8 cellular contexts compared by ENCODE assay signal in genomic region chr6:49462599-49462926, GRCh38. TPM values are rescaled to one million over a fixed set of nuclear protein-coding genes. Genes with fewer than 3 reads are reported as not detected.
DNase-seq lines count a peak whose midpoint lies in the region; ATAC-seq and TF ChIP-seq lines count a peak whose summit lies in the region.

No MANE protein-coding gene starts in this region.

- peaks cover 0 to 53% (median 13%) of the 10 kb centered on the region in 3 donors for H3K4me1 ChIP-seq in esophagus squamous epithelium
- peaks cover 5% of the 10 kb centered on the region for H3K4me1 ChIP-seq in parathyroid adenoma

- H3K4me3 ChIP-seq in esophagus squamous epithelium (peak overlapping the region; percentile 69 to 91 (median 80)), parathyroid adenoma (ENCODE audit: low read depth, low read length) (peak overlapping the region; percentile 67)

- intact Hi-C loops in esophagus squamous epithelium (cut with DNase I), result no loop called here

- H3K79me2 ChIP-seq in parathyroid adenoma, result peaks cover 8% of the 10 kb centered on the region

- TF ChIP-seq CTCF in RWPE1 (conservative IDR thresholded peaks at IDR 0.05; ENCODE audit: low read depth) (no peak), esophagus squamous epithelium (IDR thresholded peaks at IDR 0.05) (no peak), parathyroid adenoma (IDR thresholded peaks at IDR 0.05) (no peak)

- H2AFZ ChIP-seq in parathyroid adenoma, result peak overlapping the region; percentile 82

- no peak for TF ChIP-seq POLR2A in esophagus squamous epithelium (IDR thresholded peaks at IDR 0.05)

- peak overlapping the region; percentile 74 for H3K27ac ChIP-seq in RWPE1
- H3K27ac ChIP-seq in esophagus squamous epithelium, result peak overlapping the region; percentile 93 to 98 (median 94)
- H3K27ac ChIP-seq in parathyroid adenoma, result peak overlapping the region; percentile 71

- no peaks in the 10 kb centered on the region for H3K27me3 ChIP-seq in esophagus squamous epithelium
- H3K27me3 ChIP-seq in parathyroid adenoma (ENCODE audit: control insufficient read depth, insufficient read depth, low read length), result no peaks in the 10 kb centered on the region

- no peaks in the 10 kb centered on the region for H3K9me3 ChIP-seq in esophagus squamous epithelium
- H3K9me3 ChIP-seq in parathyroid adenoma (ENCODE audit: control insufficient read depth, low read length), result no peaks in the 10 kb centered on the region

- H3K36me3 ChIP-seq in esophagus squamous epithelium (peaks cover 0 to 13% (median 0%) of the 10 kb centered on the region in 3 donors), parathyroid adenoma (ENCODE audit: control insufficient read depth, insufficient read depth, low read length) (no peaks in the 10 kb centered on the region)

- peak overlapping the region; percentile 65 for H3K9ac ChIP-seq in parathyroid adenoma

- H3K4me2 ChIP-seq in parathyroid adenoma (ENCODE audit: low read length), result peak overlapping the region; percentile 90

- peak; percentile 4 for ATAC-seq in GM18861 (IDR thresholded peaks at IDR 0.05; ENCODE audit: unreplicated experiment)
- ATAC-seq in HG02610 (IDR thresholded peaks at IDR 0.05; ENCODE audit: unreplicated experiment), result peak; percentile 3

- CTCF ChIA-PET in RWPE1 (lab: Yijun Ruan, JAX), result no interaction called here

- 1 to 2% methylated on average over 7 of the region's 7 CpGs for WGBS in esophagus squamous epithelium, 2 donors

- POLR2A ChIA-PET in RWPE1 (lab: Yijun Ruan, JAX; ENCODE audit: low non-redundant PET), result no interaction called here

- DNase-seq in RWPE1 (ENCODE audit: low spot score), result no peak
- DNase-seq in esophagus squamous epithelium (lab: John Stamatoyannopoulos, UW), result no peak
- DNase-seq in NAMALWA (ENCODE audit: low spot score), result no peak
- DNase-seq in NCI-H774 (lab: John Stamatoyannopoulos, UW), result no peak
- no peak for DNase-seq in OCI-M2 (lab: John Stamatoyannopoulos, UW; ENCODE audit: unreplicated experiment)

RNA-seq across cellular contexts. Expression of gene MMUT, which starts 0.5 kb away (rescaled TPM):
- 10 to 100 TPM in 3 of 4 donors, 1 to 10 TPM in 1; 8.5 to 16.8 (median 15.2) TPM for total RNA-seq in esophagus squamous epithelium

RNA-seq across cellular contexts. Expression of gene CENPQ, which starts 0.6 kb away (rescaled TPM):
- total RNA-seq in esophagus squamous epithelium, result 1 to 10 TPM; 4.9 to 6.1 (median 5.2) TPM

RNA-seq across cellular contexts. Expression of gene GLYATL3, which starts 37.2 kb away (rescaled TPM):
- total RNA-seq in esophagus squamous epithelium, result not detected
